ENCODE assay signal across 12 cellular contexts in genomic region chr14:34013714-34014055, GRCh38.
DNase-seq lines count a peak whose midpoint lies in the region; ATAC-seq and TF ChIP-seq lines count a peak whose summit lies in the region.
"Had no signal": no experiment of that assay in that cellular context is flagged by ENCODE, and none has a peak within 500 bp of the region (broad histone marks: within the 10 kb centered on the region; RNA-seq: fewer than 3 reads in every experiment).

No MANE protein-coding gene starts in this region.

- H3K4me1 ChIP-seq in CD8-positive, alpha-beta T cell (ENCODE audit: insufficient read depth, low read length): no peaks in the 10 kb centered on the region

- peak overlapping the region; percentile 84 for H3K27ac Mint-ChIP-seq in activated T-helper 17 cell treated with anti-CD3 and anti-CD28 coated beads, Interleukin-2, amount 50 U/mL, for 72 hours
- H3K27ac Mint-ChIP-seq in CD8-positive, alpha-beta T cell: no peak overlapping the region

- no peaks in the 10 kb centered on the region for H3K9me3 Mint-ChIP-seq in activated T-helper 17 cell treated with anti-CD3 and anti-CD28 coated beads, Interleukin-2, amount 50 U/mL, for 72 hours
- no peaks in the 10 kb centered on the region for H3K9me3 Mint-ChIP-seq in CD8-positive, alpha-beta T cell

- H3K36me3 ChIP-seq in CD8-positive, alpha-beta T cell (ENCODE audit: insufficient read depth, low read length): no peaks in the 10 kb centered on the region
- H3K36me3 ChIP-seq: right atrium auricular region, tibial artery had no signal

- H3K4me1 Mint-ChIP-seq in activated T-helper 17 cell treated with anti-CD3 and anti-CD28 coated beads, Interleukin-2, amount 50 U/mL, for 72 hours: peaks cover 17% of the 10 kb centered on the region
- peaks cover 19% of the 10 kb centered on the region for H3K4me1 Mint-ChIP-seq in CD8-positive, alpha-beta T cell (ENCODE audit: low read depth)

- no peaks in the 10 kb centered on the region for H3K9me3 ChIP-seq in CD8-positive, alpha-beta T cell (ENCODE audit: low read length)
- H3K9me3 ChIP-seq: right atrium auricular region, tibial artery had no signal

- H3K4me3 ChIP-seq in CD8-positive, alpha-beta T cell (ENCODE audit: low read depth, low read length): no peak overlapping the region
- H3K4me3 ChIP-seq: right atrium auricular region, tibial artery had no signal

- H3K4me3 Mint-ChIP-seq in activated T-helper 17 cell treated with anti-CD3 and anti-CD28 coated beads, Interleukin-2, amount 50 U/mL, for 72 hours: peak overlapping the region; percentile 93
- no peak overlapping the region for H3K4me3 Mint-ChIP-seq in CD8-positive, alpha-beta T cell

- DNase-seq in CD8-positive, alpha-beta T cell: no peak
- DNase-seq in germinal center (ENCODE audit: low spot score): no peak
- DNase-seq in activated CD4-positive, alpha-beta T cell treated with anti-CD3 and anti-CD28 coated beads, Interleukin-2, amount 50 U/mL, for 48 hours: no peak
- DNase-seq: activated naive CD4-positive, alpha-beta T cell; glutamatergic neuron; tibial artery had no signal

- no peak overlapping the region for H3K27ac ChIP-seq in CD8-positive, alpha-beta T cell (ENCODE audit: low read depth, low read length)
- H3K27ac ChIP-seq: right atrium auricular region, tibial artery had no signal

- H3K27me3 Mint-ChIP-seq in activated T-helper 17 cell treated with anti-CD3 and anti-CD28 coated beads, Interleukin-2, amount 50 U/mL, for 72 hours: no peaks in the 10 kb centered on the region
- peaks cover 2% of the 10 kb centered on the region for H3K27me3 Mint-ChIP-seq in CD8-positive, alpha-beta T cell (ENCODE audit: low read depth)

- peaks cover 16% of the 10 kb centered on the region for H3K36me3 Mint-ChIP-seq in activated T-helper 17 cell treated with anti-CD3 and anti-CD28 coated beads, Interleukin-2, amount 50 U/mL, for 72 hours (ENCODE audit: low read depth)
- H3K36me3 Mint-ChIP-seq in CD8-positive, alpha-beta T cell: no peaks in the 10 kb centered on the region

- TF ChIP-seq CTCF in CD8-positive, alpha-beta T cell (IDR thresholded peaks at IDR 0.05): no peak

- POLR2A ChIA-PET in CD8-positive, alpha-beta T cell (lab: Charles Lee): interaction anchor here (0.8 kb wide), 1 partner anchor 166 kb away, joined by 3 read pairs; no protein-coding TSS in a partner anchor

- no peaks in the 10 kb centered on the region for H3K27me3 ChIP-seq in CD8-positive, alpha-beta T cell (ENCODE audit: insufficient read depth, low read length)
- H3K27me3 ChIP-seq: right atrium auricular region, tibial artery had no signal

- ATAC-seq in GM18861 (IDR thresholded peaks at IDR 0.05; ENCODE audit: unreplicated experiment) (peak; percentile 35), GM21717 (IDR thresholded peaks at IDR 0.05; ENCODE audit: unreplicated experiment) (peak; percentile 35), HG03571 (IDR thresholded peaks at IDR 0.05; ENCODE audit: unreplicated experiment) (peak; percentile 58), esophagus mucosa (no peak)
- no peak for ATAC-seq in activated T-helper 17 cell treated with anti-CD3 and anti-CD28 coated beads, Interleukin-2, amount 50 U/mL, for 72 hours (replicated peaks)
- no peak for ATAC-seq in CD8-positive, alpha-beta T cell

- CTCF ChIA-PET in CD8-positive, alpha-beta T cell (lab: Charles Lee): no interaction called here

- intact Hi-C loops in CD8-positive, alpha-beta T cell (cut with DNase I, micrococcal nuclease): no loop called here

Comparison
In these comparisons a context has a peak if more than half of its experiments do, and no peak if none do; other contexts are left out.
1. ATAC-seq: peak in GM18861 (single experiment), GM21717 (single experiment) and HG03571 (single experiment); none in activated T-helper 17 cell treated with anti-CD3 and anti-CD28 coated beads, Interleukin-2, amount 50 U/mL, for 72 hours (single experiment), CD8-positive, alpha-beta T cell (single experiment) and esophagus mucosa (single experiment).